In the genomic region with DNA sequence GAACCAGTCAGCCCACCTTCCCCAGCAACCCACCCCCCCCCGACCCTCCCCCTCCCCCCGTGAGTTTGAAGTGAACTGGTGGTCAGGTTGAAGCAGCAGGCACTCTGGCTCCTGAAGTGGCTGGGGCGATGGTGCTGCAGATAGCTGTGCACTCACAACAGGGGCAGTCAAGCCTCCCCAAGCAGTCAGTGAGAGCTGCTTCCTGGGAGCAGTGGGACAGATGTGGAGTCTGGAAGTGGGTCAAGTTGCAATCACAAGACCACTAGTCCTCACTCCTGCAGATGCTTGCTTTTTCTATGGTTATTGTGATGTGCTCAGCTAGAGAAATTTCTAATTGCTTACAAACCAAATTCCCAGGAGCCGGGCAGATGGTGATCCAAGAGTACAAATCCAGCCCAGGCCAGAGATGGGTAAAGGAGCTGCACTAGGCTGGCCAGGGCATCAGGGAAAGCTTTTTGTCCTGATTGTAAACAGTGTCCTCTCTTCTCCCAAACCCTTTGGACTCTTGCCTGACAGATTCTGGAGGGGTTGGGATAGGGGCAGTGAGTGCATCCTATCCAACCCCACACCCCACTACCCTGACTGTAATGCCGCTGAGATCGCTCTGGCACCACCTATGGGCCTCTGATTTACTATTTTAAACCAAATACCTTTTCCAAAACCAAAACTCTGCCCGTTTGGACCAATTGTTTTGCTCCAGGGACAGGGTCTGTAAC, we compare ENCODE assay signal across 14 cellular contexts. TPM values are rescaled to one million over a fixed set of nuclear protein-coding genes. Genes with fewer than 3 reads are reported as not detected.
DNase-seq lines count a peak whose midpoint lies in the region; ATAC-seq lines count a peak whose summit lies in the region.
"Had no signal": no experiment of that assay in that cellular context is flagged by ENCODE, and none has a peak within 500 bp of the region (broad histone marks: within the 10 kb centered on the region; RNA-seq: fewer than 3 reads in every experiment).

No MANE protein-coding gene starts in this region.

- H3K27ac ChIP-seq in GM23248 = no peak overlapping the region
- H3K27ac ChIP-seq: psoas muscle had no signal

- H3K9me3 ChIP-seq in GM23248 (ENCODE audit: low read depth) = no peaks in the 10 kb centered on the region
- H3K9me3 ChIP-seq: psoas muscle had no signal

- intact Hi-C loops in posterior vena cava (cut with DNase I) = loop anchor here (5.0 kb wide), 2 partner anchors 47 to 77 kb away; no protein-coding TSS in a partner anchor

- no peak overlapping the region for H2AFZ ChIP-seq in GM23248

- H3K27ac Mint-ChIP-seq in activated naive CD4-positive, alpha-beta T cell treated with anti-CD3 and anti-CD28 coated beads, Interleukin-2, amount 10 ng/mL, durations not matched to agents 7 days and 5 days = no peak overlapping the region
- H3K27ac Mint-ChIP-seq: activated naive CD8-positive, alpha-beta T cell treated with anti-CD3 and anti-CD28 coated beads for 36 hours had no signal

- H3K36me3 Mint-ChIP-seq in activated naive CD4-positive, alpha-beta T cell treated with anti-CD3 and anti-CD28 coated beads, Interleukin-2, amount 10 ng/mL, durations not matched to agents 7 days and 5 days = no peaks in the 10 kb centered on the region
- H3K36me3 Mint-ChIP-seq: activated naive CD8-positive, alpha-beta T cell treated with anti-CD3 and anti-CD28 coated beads for 36 hours had no signal

- H3K9me2 ChIP-seq in GM23248 (ENCODE audit: insufficient read depth) = no peaks in the 10 kb centered on the region

- DNase-seq in GM23248 = peak; percentile 8
- peak; percentile 52 for DNase-seq in SK-N-DZ (ENCODE audit: low spot score)
- DNase-seq in globus pallidus (ENCODE audit: low spot score) = peak; percentile 21
- DNase-seq in posterior vena cava (ENCODE audit: low spot score) = peak; percentile 74
- no peak for DNase-seq in NOMO-1 treated with dmso at 0.1 percent for 144 hours (lab: John Stamatoyannopoulos, UW; ENCODE audit: unreplicated experiment)
- DNase-seq in activated naive CD4-positive, alpha-beta T cell treated with anti-CD3 and anti-CD28 coated beads, Interleukin-2, amount 10 ng/mL, durations not matched to agents 7 days and 5 days = no peak
- no peak for DNase-seq in NCI-H146 (lab: John Stamatoyannopoulos, UW)
- DNase-seq: activated CD4-positive, CD25-positive, alpha-beta regulatory T cell; activated naive CD8-positive, alpha-beta T cell treated with anti-CD3 and anti-CD28 coated beads for 36 hours; NCI-H345; stimulated activated CD4-positive, alpha-beta T cell treated with anti-CD3 and anti-CD28 coated beads, Interleukin-4, amount 100 ng/mL, for 24 hours; T-helper 1 cell had no signal

- in situ Hi-C loops in GM23248 (cut with MboI) = loop anchor here (10.0 kb wide), 1 partner anchor 70 kb away; no protein-coding TSS in a partner anchor

- WGBS in GM23248 (ENCODE audit: low coverage in 1 of 2, low lambda C conversion rate in 2 of 2, missing lambda C conversion rate in 2 of 2), 2 experiments = 14 to 15% methylated on average over 7 of the region's 7 CpGs

- H3K4me2 ChIP-seq in GM23248 (ENCODE audit: unreplicated experiment) = no peak overlapping the region

- peaks cover 5% of the 10 kb centered on the region for H3K27me3 Mint-ChIP-seq in activated naive CD4-positive, alpha-beta T cell treated with anti-CD3 and anti-CD28 coated beads, Interleukin-2, amount 10 ng/mL, durations not matched to agents 7 days and 5 days
- H3K27me3 Mint-ChIP-seq: activated naive CD8-positive, alpha-beta T cell treated with anti-CD3 and anti-CD28 coated beads for 36 hours had no signal

- no peaks in the 10 kb centered on the region for H3K4me1 Mint-ChIP-seq in activated naive CD4-positive, alpha-beta T cell treated with anti-CD3 and anti-CD28 coated beads, Interleukin-2, amount 10 ng/mL, durations not matched to agents 7 days and 5 days
- H3K4me1 Mint-ChIP-seq: activated naive CD8-positive, alpha-beta T cell treated with anti-CD3 and anti-CD28 coated beads for 36 hours had no signal

- H3K9ac ChIP-seq in GM23248 = no peak overlapping the region

- ATAC-seq in HG03469 (IDR thresholded peaks at IDR 0.05; ENCODE audit: unreplicated experiment) = no peak

- no peaks in the 10 kb centered on the region for H3F3A ChIP-seq in GM23248 (ENCODE audit: insufficient read depth)

- no peaks in the 10 kb centered on the region for H3K9me3 Mint-ChIP-seq in activated naive CD4-positive, alpha-beta T cell treated with anti-CD3 and anti-CD28 coated beads, Interleukin-2, amount 10 ng/mL, durations not matched to agents 7 days and 5 days
- H3K9me3 Mint-ChIP-seq: activated naive CD8-positive, alpha-beta T cell treated with anti-CD3 and anti-CD28 coated beads for 36 hours had no signal

- H3K4me3 Mint-ChIP-seq in activated naive CD4-positive, alpha-beta T cell treated with anti-CD3 and anti-CD28 coated beads, Interleukin-2, amount 10 ng/mL, durations not matched to agents 7 days and 5 days = no peak overlapping the region
- H3K4me3 Mint-ChIP-seq: activated naive CD8-positive, alpha-beta T cell treated with anti-CD3 and anti-CD28 coated beads for 36 hours had no signal

- CTCF ChIA-PET in activated naive CD4-positive, alpha-beta T cell treated with anti-CD3 and anti-CD28 coated beads, Interleukin-2, amount 10 ng/mL, durations not matched to agents 7 days and 5 days (lab: Charles Lee) = interaction anchor here (1.0 kb wide), 1 partner anchor 9 kb away, joined by 3 read pairs; the partner anchor contains the start of gene CLPX

- no peak overlapping the region for H3K4me3 ChIP-seq in GM23248
- H3K4me3 ChIP-seq: psoas muscle had no signal

- no peaks in the 10 kb centered on the region for H3K36me3 ChIP-seq in GM23248 (ENCODE audit: low read depth)

- H3K79me2 ChIP-seq in GM23248 (ENCODE audit: insufficient read depth) = no peaks in the 10 kb centered on the region

- H3K27me3 ChIP-seq in GM23248 (replicated peaks; ENCODE audit: insufficient read depth) = peaks cover 6% of the 10 kb centered on the region; the same call in 1 of the 2 replicates

- no peaks in the 10 kb centered on the region for H4K20me1 ChIP-seq in GM23248 (ENCODE audit: insufficient read depth)

- no peaks in the 10 kb centered on the region for H3K4me1 ChIP-seq in GM23248 (ENCODE audit: insufficient read depth)
- H3K4me1 ChIP-seq: psoas muscle had no signal

RNA-seq across cellular contexts. Expression of gene CLPX, which starts 9.8 kb away (rescaled TPM):
- total RNA-seq in GM23248 (2014; rRNA removed; shearing (Covaris generic)) = 28.3 and 33.1 TPM in 2 replicates
- polyA plus RNA-seq in GM23248 (2016; fragmentation: Nextera tagmentation; extraction: Ambion mirVana) = 22.8 and 23.8 TPM in 2 replicates
- 25.5 and 31.8 TPM in 2 replicates for polyA plus RNA-seq in SK-N-DZ (2014; cell fraction: cytosol; rRNA removed)
- polyA plus RNA-seq in SK-N-DZ (2014; cell fraction: nucleus; rRNA removed) = 36.5 and 44.6 TPM in 2 replicates
- total RNA-seq in posterior vena cava = 10 to 100 TPM; 28.9 to 34.8 TPM

RNA-seq across cellular contexts. Expression of gene CILP, which starts 16.3 kb away (rescaled TPM):
- total RNA-seq in GM23248 (2014; rRNA removed; shearing (Covaris generic)) = under 0.01 and 0.11 TPM in 2 replicates
- 0.09 TPM in 1 of 2 replicates, not detected in the other for polyA plus RNA-seq in GM23248 (2016; fragmentation: Nextera tagmentation; extraction: Ambion mirVana)
- polyA plus RNA-seq in SK-N-DZ (2014; cell fraction: cytosol; rRNA removed) = not detected in 2 replicates
- 0.06 TPM in 1 of 2 replicates, not detected in the other for polyA plus RNA-seq in SK-N-DZ (2014; cell fraction: nucleus; rRNA removed)
- total RNA-seq in posterior vena cava = 10 to 100 TPM in 1 of 2 donors, 1 to 10 TPM in 1; 9.6 to 43.4 TPM
- total RNA-seq: activated naive CD8-positive, alpha-beta T cell treated with anti-CD3 and anti-CD28 coated beads for 36 hours had no signal

Comparison
In these comparisons a context has a peak if more than half of its experiments do, and no peak if none do; other contexts are left out.
1. DNase-seq: peak in GM23248 (single experiment), SK-N-DZ (single experiment), globus pallidus (single experiment) and posterior vena cava (single experiment); none in NOMO-1 treated with dmso at 0.1 percent for 144 hours (single experiment), activated naive CD4-positive, alpha-beta T cell treated with anti-CD3 and anti-CD28 coated beads, Interleukin-2, amount 10 ng/mL, durations not matched to agents 7 days and 5 days (single experiment) and NCI-H146 (single experiment).